Comparison of ENCODE assay signal across 10 cellular contexts in genomic region chr5:181163487-181164075, GRCh38. TPM values are rescaled to one million over a fixed set of nuclear protein-coding genes. Genes with fewer than 3 reads are reported as not detected.
DNase-seq lines count a peak whose midpoint lies in the region; ATAC-seq and TF ChIP-seq lines count a peak whose summit lies in the region.
"Had no signal": no experiment of that assay in that cellular context is flagged by ENCODE, and none has a peak within 500 bp of the region (broad histone marks: within the 10 kb centered on the region; RNA-seq: fewer than 3 reads in every experiment).

No MANE protein-coding gene starts in this region.

- H3K36me3 ChIP-seq in DOHH2 (ENCODE audit: control insufficient read depth, low read length), result no peaks in the 10 kb centered on the region
- H3K36me3 ChIP-seq: WERI-Rb-1 had no signal

- POLR2A ChIA-PET in activated CD8-positive, alpha-beta T cell treated with anti-CD3 and anti-CD28 coated beads, Interleukin-2, amount 10 ng/mL, durations not matched to agents 7 days and 5 days (lab: Charles Lee), result interaction anchor here (1.5 kb wide), 1 partner anchor 10 kb away, joined by 6 read pairs; no protein-coding TSS in a partner anchor

- H3K27ac Mint-ChIP-seq in activated CD8-positive, alpha-beta T cell treated with anti-CD3 and anti-CD28 coated beads, Interleukin-2, amount 10 ng/mL, durations not matched to agents 7 days and 5 days, result peak overlapping the region; percentile 84
- H3K27ac Mint-ChIP-seq in memory B cell, result peak overlapping the region; percentile 3

- H3K4me3 ChIP-seq in DOHH2 (ENCODE audit: low read length), result no peak overlapping the region
- peak overlapping the region; percentile 19; the same call in 1 of the 2 replicates for H3K4me3 ChIP-seq in HL-60 (replicated peaks; ENCODE audit: insufficient read depth, low read length)
- H3K4me3 ChIP-seq: hepatocyte had no signal

- no peak for ATAC-seq in activated CD8-positive, alpha-beta T cell treated with anti-CD3 and anti-CD28 coated beads, Interleukin-2, amount 10 ng/mL, durations not matched to agents 7 days and 5 days
- ATAC-seq in memory B cell (ENCODE audit: low read depth) (no peak), HG03139 (IDR thresholded peaks at IDR 0.05; ENCODE audit: unreplicated experiment) (no peak)

- H3K4me1 Mint-ChIP-seq in activated CD8-positive, alpha-beta T cell treated with anti-CD3 and anti-CD28 coated beads, Interleukin-2, amount 10 ng/mL, durations not matched to agents 7 days and 5 days (ENCODE audit: low read depth), result peaks cover 65% of the 10 kb centered on the region
- H3K4me1 Mint-ChIP-seq in memory B cell, result peaks cover 25% of the 10 kb centered on the region

- peaks cover 28% of the 10 kb centered on the region for H3F3A ChIP-seq in DOHH2 (ENCODE audit: control insufficient read depth, insufficient read depth)

- TF ChIP-seq CTCF in DOHH2 (IDR thresholded peaks at IDR 0.05; ENCODE audit: low read depth, low read length, poor library complexity, severe bottlenecking) (no peak), HL-60 (IDR thresholded peaks at IDR 0.05; ENCODE audit: insufficient read depth, low read length) (no peak)

- peak overlapping the region; percentile 52 for H3K4me3 Mint-ChIP-seq in activated CD8-positive, alpha-beta T cell treated with anti-CD3 and anti-CD28 coated beads, Interleukin-2, amount 10 ng/mL, durations not matched to agents 7 days and 5 days
- H3K4me3 Mint-ChIP-seq in memory B cell, result no peak overlapping the region

- CTCF ChIA-PET in activated CD8-positive, alpha-beta T cell treated with anti-CD3 and anti-CD28 coated beads, Interleukin-2, amount 10 ng/mL, durations not matched to agents 7 days and 5 days (lab: Charles Lee), result interaction anchor here (0.7 kb wide), 2 partner anchors 9 to 79 kb away, joined by 3 read pairs; no protein-coding TSS in a partner anchor

- H3K27ac ChIP-seq in DOHH2 (ENCODE audit: low read depth, low read length) (no peak overlapping the region), HL-60 (replicated peaks) (peak overlapping the region; percentile 50)
- H3K27ac ChIP-seq: hepatocyte, WERI-Rb-1 had no signal

- no peaks in the 10 kb centered on the region for H3K9me3 Mint-ChIP-seq in activated CD8-positive, alpha-beta T cell treated with anti-CD3 and anti-CD28 coated beads, Interleukin-2, amount 10 ng/mL, durations not matched to agents 7 days and 5 days (ENCODE audit: insufficient read depth)
- peaks cover 6% of the 10 kb centered on the region for H3K9me3 Mint-ChIP-seq in memory B cell

- no peaks in the 10 kb centered on the region for H3K9me2 ChIP-seq in DOHH2 (replicated peaks; ENCODE audit: control insufficient read depth, low read length)

- H3K27me3 Mint-ChIP-seq in activated CD8-positive, alpha-beta T cell treated with anti-CD3 and anti-CD28 coated beads, Interleukin-2, amount 10 ng/mL, durations not matched to agents 7 days and 5 days (ENCODE audit: low read depth), result peaks cover 17% of the 10 kb centered on the region
- peaks cover 16% of the 10 kb centered on the region for H3K27me3 Mint-ChIP-seq in memory B cell

- H3K36me3 Mint-ChIP-seq in activated CD8-positive, alpha-beta T cell treated with anti-CD3 and anti-CD28 coated beads, Interleukin-2, amount 10 ng/mL, durations not matched to agents 7 days and 5 days (ENCODE audit: low read depth), result peaks cover 4% of the 10 kb centered on the region
- peaks cover 2% of the 10 kb centered on the region for H3K36me3 Mint-ChIP-seq in memory B cell

- DNase-seq in HL-60 (ENCODE audit: low read depth in 1 of 2, low spot score in 1 of 2), result peak in 1 of 2 experiments; percentile 29
- no peak for DNase-seq in activated CD8-positive, alpha-beta T cell treated with anti-CD3 and anti-CD28 coated beads, Interleukin-2, amount 10 ng/mL, durations not matched to agents 7 days and 5 days
- DNase-seq in memory B cell (ENCODE audit: low spot score in 2 of 2), result no peak
- no peak for DNase-seq in ACHN
- no peak for DNase-seq in iPS-NIHi11 (ENCODE audit: low spot score)
- DNase-seq in NK-92 (lab: John Stamatoyannopoulos, UW; ENCODE audit: unreplicated experiment), result no peak
- DNase-seq: WERI-Rb-1 had no signal

- no peaks in the 10 kb centered on the region for H3K79me2 ChIP-seq in DOHH2 (ENCODE audit: control insufficient read depth, low read length)
- H3K79me2 ChIP-seq: hepatocyte had no signal

- peak overlapping the region; percentile 14; the same call in 1 of the 2 replicates for H3K4me2 ChIP-seq in DOHH2 (ENCODE audit: low read length)
- H3K4me2 ChIP-seq: hepatocyte had no signal

- no peaks in the 10 kb centered on the region; the same call in 1 of the 2 replicates for H3K9me3 ChIP-seq in DOHH2 (ENCODE audit: control insufficient read depth, insufficient read depth, low read length)

- in situ Hi-C loops in ACHN (cut with HindIII; ENCODE audit: low pct_ligation_motif_present, low pct_unique_long_range_greater_than_20kb, low sequenced_read_pairs), result no loop called here

- no peaks in the 10 kb centered on the region for H3K27me3 ChIP-seq in DOHH2 (ENCODE audit: control insufficient read depth, low read length)
- H3K27me3 ChIP-seq in HL-60 (ENCODE audit: insufficient read depth, poor library complexity, severe bottlenecking), result peaks cover 3% of the 10 kb centered on the region

- H3K4me1 ChIP-seq in DOHH2 (ENCODE audit: control insufficient read depth, low read length), result peaks cover 68% of the 10 kb centered on the region

- no peaks in the 10 kb centered on the region for H4K20me1 ChIP-seq in DOHH2 (ENCODE audit: control insufficient read depth, insufficient read depth, low read depth, low read length)

RNA-seq across cellular contexts. Expression of gene OR2V2, which starts 16.2 kb away (rescaled TPM):
- not detected for total RNA-seq in activated CD8-positive, alpha-beta T cell treated with anti-CD3 and anti-CD28 coated beads, Interleukin-2, amount 10 ng/mL, durations not matched to agents 7 days and 5 days
- total RNA-seq: hepatocyte had no signal

RNA-seq across cellular contexts. Expression of gene OR2V1, which starts 32.6 kb away (rescaled TPM):
- not detected for total RNA-seq in activated CD8-positive, alpha-beta T cell treated with anti-CD3 and anti-CD28 coated beads, Interleukin-2, amount 10 ng/mL, durations not matched to agents 7 days and 5 days
- total RNA-seq: hepatocyte had no signal

RNA-seq across cellular contexts. Expression of gene TRIM7, which starts 41.4 kb away (rescaled TPM):
- total RNA-seq in activated CD8-positive, alpha-beta T cell treated with anti-CD3 and anti-CD28 coated beads, Interleukin-2, amount 10 ng/mL, durations not matched to agents 7 days and 5 days, result 1 to 10 TPM; 1.1 to 1.5 TPM
- total RNA-seq: hepatocyte had no signal

RNA-seq across cellular contexts. Expression of gene TRIM41, which starts 59.5 kb away (rescaled TPM):
- total RNA-seq in activated CD8-positive, alpha-beta T cell treated with anti-CD3 and anti-CD28 coated beads, Interleukin-2, amount 10 ng/mL, durations not matched to agents 7 days and 5 days, result 10 to 100 TPM; 40.0 to 44.7 TPM
